Comparison of ENCODE assay signal across 8 cellular contexts in genomic region chr12:6961278-6961694, GRCh38. TPM values are rescaled to one million over a fixed set of nuclear protein-coding genes. Genes with fewer than 3 reads are reported as not detected.
A peak's percentile ranks its signal among the peaks of the same experiment; 100 is the strongest.
DNase-seq lines count a peak whose midpoint lies in the region; ATAC-seq and TF ChIP-seq lines count a peak whose summit lies in the region.

No MANE protein-coding gene starts in this region.

- DNase-seq in COLO829 (ENCODE audit: low spot score) (peak; percentile 69), colonic mucosa (peak; percentile 69), mucosa of descending colon (peak; percentile 76 to 93 (median 84)), HK-2 (ENCODE audit: unreplicated experiment) (no peak)
- DNase-seq in activated CD4-positive, CD25-positive, alpha-beta regulatory T cell treated with anti-CD3 and anti-CD28 coated beads, Interleukin-2, amount 50 U/mL, for 72 hours = peak; percentile 88
- peak; percentile 77 to 80 for DNase-seq in stimulated activated CD8-positive, alpha-beta memory T cell treated with anti-CD3 and anti-CD28 coated beads, Interleukin-7, amount 100 ng/mL, for 1 hour (ENCODE audit: low read depth in 2 of 2)

- no peaks in the 10 kb centered on the region for H3K9me3 ChIP-seq in HUES48 (ENCODE audit: control insufficient read depth, insufficient read depth, low read length)
- H3K9me3 ChIP-seq in colonic mucosa = no peaks in the 10 kb centered on the region
- H3K9me3 ChIP-seq in mucosa of descending colon = no peaks in the 10 kb centered on the region

- H3K27me3 ChIP-seq in HUES48 (ENCODE audit: control insufficient read depth, insufficient read depth, low read length) (no peaks in the 10 kb centered on the region), colonic mucosa (no peaks in the 10 kb centered on the region)

- peak; percentile 32 for ATAC-seq in mucosa of descending colon
- no peak for ATAC-seq in GM21576 (IDR thresholded peaks at IDR 0.05; ENCODE audit: unreplicated experiment)

- intact Hi-C loops in colonic mucosa (cut with DNase I) = no loop called here
- intact Hi-C loops in mucosa of descending colon (cut with DNase I, micrococcal nuclease) = no loop called here

- H3K4me1 ChIP-seq in HUES48 (ENCODE audit: control insufficient read depth, insufficient read depth, low read length) (peaks cover 38% of the 10 kb centered on the region), colonic mucosa (peaks cover 26% of the 10 kb centered on the region), mucosa of descending colon (ENCODE audit: low read depth) (peaks cover 23% of the 10 kb centered on the region)

- H3K9ac ChIP-seq in HUES48 (ENCODE audit: low read depth, low read length) (peak overlapping the region; percentile 73; the same call in 1 of the 2 replicates), colonic mucosa (ENCODE audit: low read depth in 2 of 2, low read length in 2 of 2) (peak overlapping the region; percentile 58 to 98)

- peak overlapping the region; percentile 78 for H3K4me3 ChIP-seq in HUES48 (ENCODE audit: low read depth, low read length)
- no peak overlapping the region for H3K4me3 ChIP-seq in colonic mucosa
- no peak overlapping the region for H3K4me3 ChIP-seq in mucosa of descending colon

- TF ChIP-seq CTCF in colonic mucosa (IDR thresholded peaks at IDR 0.05) (no peak), mucosa of descending colon (IDR thresholded peaks at IDR 0.05) (no peak)

- H3K36me3 ChIP-seq in HUES48 (ENCODE audit: control insufficient read depth, insufficient read depth, low read length) (peaks cover 23% of the 10 kb centered on the region), colonic mucosa (no peaks in the 10 kb centered on the region), mucosa of descending colon (ENCODE audit: low read depth) (no peaks in the 10 kb centered on the region)

- H3K27ac ChIP-seq in HUES48 (ENCODE audit: low read depth, low read length) (peak overlapping the region; percentile 87), colonic mucosa (peak overlapping the region; percentile 95)

RNA-seq across cellular contexts. Expression of gene PHB2, which starts 9.2 kb away (rescaled TPM):
- total RNA-seq in colonic mucosa (100 to 1,000 TPM; 233 to 323 TPM), mucosa of descending colon (100 to 1,000 TPM; 204 to 266 (median 209) TPM)

RNA-seq across cellular contexts. Expression of gene EMG1, which starts 9.4 kb away (rescaled TPM):
- total RNA-seq in colonic mucosa (10 to 100 TPM; 27.2 to 62.3 TPM), mucosa of descending colon (10 to 100 TPM; 29.6 to 33.7 (median 33.4) TPM)

RNA-seq across cellular contexts. Expression of gene PTPN6, which starts 10.1 kb away (rescaled TPM):
- total RNA-seq in colonic mucosa (10 to 100 TPM; 44.8 to 48.1 TPM), mucosa of descending colon (10 to 100 TPM; 37.4 to 61.7 (median 51.7) TPM)

RNA-seq across cellular contexts. Expression of gene C12orf57, which starts 17.5 kb away (rescaled TPM):
- total RNA-seq in colonic mucosa (100 to 1,000 TPM; 114 to 206 TPM), mucosa of descending colon (100 to 1,000 TPM; 113 to 175 (median 130) TPM)

RNA-seq across cellular contexts. Expression of gene RNU7-1, which starts 17.7 kb away (rescaled TPM):
- total RNA-seq in colonic mucosa (not detected), mucosa of descending colon (not detected)
